1 cellular context compared by ENCODE assay signal in genomic region chr11:64826578-64827450, GRCh38.
A peak's percentile ranks its signal among the peaks of the same experiment; 100 is the strongest.
TF ChIP-seq lines count a peak whose summit lies in the region.

No MANE protein-coding gene starts in this region.

TF ChIP-seq in K562, 482 proteins besides CTCF, POLR2A, EP300 and RAD21:
- TF ChIP-seq TFAP4 (CRISPR knock-in tag; IDR thresholded peaks at IDR 0.05; ENCODE audit: borderline replicate concordance) (0 out of 2 replicates have a peak, but pooled peaks have one; percentile 43), HDAC1 (IDR thresholded peaks at IDR 0.05) (no peak), ZNF174 (CRISPR knock-in tag; IDR thresholded peaks at IDR 0.05) (no peak), NFYB (IDR thresholded peaks at IDR 0.05; ENCODE audit: extremely low read depth, insufficient read length) (peak; percentile 38), ZBTB33 (CRISPR knock-in tag; IDR thresholded peaks at IDR 0.05) (peak; percentile 78), POLR2G (IDR thresholded peaks at IDR 0.05; ENCODE audit: low read depth, low read length) (0 out of 2 replicates have a peak, but pooled peaks have one; percentile 39), PRPF4 (IDR thresholded peaks at IDR 0.05; ENCODE audit: insufficient read depth, low read depth, low read length, poor library complexity, severe bottlenecking) (peak; percentile 57)
TF ChIP-seq in K562: peak in this region for 5.
